1 cellular context compared by ENCODE assay signal in the genomic region with DNA sequence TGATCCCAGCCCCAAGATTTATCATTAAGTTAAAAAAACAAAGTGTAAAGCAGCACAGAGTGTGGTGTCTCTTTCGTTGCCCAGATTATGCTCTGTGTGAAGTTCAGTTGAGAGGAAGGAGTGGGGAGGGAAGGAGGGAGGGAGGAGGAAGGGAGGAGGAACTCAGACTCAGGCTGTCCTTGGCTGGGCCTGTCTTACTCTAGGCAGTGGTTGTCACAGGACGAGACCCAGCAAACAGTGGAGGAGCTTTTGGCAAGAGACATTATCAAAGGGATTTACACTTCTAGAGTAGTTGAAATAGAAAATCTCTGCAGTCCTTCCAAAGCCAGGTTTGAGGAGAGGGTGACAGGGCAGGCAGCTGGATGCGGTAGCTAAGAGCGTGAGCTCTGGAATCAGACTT.
TF ChIP-seq lines count a peak whose summit lies in the region.

No MANE protein-coding gene starts in this region.

TF ChIP-seq in GM23338, 12 proteins besides CTCF, POLR2A, EP300 and RAD21:
- TF ChIP-seq, protein P1, sequence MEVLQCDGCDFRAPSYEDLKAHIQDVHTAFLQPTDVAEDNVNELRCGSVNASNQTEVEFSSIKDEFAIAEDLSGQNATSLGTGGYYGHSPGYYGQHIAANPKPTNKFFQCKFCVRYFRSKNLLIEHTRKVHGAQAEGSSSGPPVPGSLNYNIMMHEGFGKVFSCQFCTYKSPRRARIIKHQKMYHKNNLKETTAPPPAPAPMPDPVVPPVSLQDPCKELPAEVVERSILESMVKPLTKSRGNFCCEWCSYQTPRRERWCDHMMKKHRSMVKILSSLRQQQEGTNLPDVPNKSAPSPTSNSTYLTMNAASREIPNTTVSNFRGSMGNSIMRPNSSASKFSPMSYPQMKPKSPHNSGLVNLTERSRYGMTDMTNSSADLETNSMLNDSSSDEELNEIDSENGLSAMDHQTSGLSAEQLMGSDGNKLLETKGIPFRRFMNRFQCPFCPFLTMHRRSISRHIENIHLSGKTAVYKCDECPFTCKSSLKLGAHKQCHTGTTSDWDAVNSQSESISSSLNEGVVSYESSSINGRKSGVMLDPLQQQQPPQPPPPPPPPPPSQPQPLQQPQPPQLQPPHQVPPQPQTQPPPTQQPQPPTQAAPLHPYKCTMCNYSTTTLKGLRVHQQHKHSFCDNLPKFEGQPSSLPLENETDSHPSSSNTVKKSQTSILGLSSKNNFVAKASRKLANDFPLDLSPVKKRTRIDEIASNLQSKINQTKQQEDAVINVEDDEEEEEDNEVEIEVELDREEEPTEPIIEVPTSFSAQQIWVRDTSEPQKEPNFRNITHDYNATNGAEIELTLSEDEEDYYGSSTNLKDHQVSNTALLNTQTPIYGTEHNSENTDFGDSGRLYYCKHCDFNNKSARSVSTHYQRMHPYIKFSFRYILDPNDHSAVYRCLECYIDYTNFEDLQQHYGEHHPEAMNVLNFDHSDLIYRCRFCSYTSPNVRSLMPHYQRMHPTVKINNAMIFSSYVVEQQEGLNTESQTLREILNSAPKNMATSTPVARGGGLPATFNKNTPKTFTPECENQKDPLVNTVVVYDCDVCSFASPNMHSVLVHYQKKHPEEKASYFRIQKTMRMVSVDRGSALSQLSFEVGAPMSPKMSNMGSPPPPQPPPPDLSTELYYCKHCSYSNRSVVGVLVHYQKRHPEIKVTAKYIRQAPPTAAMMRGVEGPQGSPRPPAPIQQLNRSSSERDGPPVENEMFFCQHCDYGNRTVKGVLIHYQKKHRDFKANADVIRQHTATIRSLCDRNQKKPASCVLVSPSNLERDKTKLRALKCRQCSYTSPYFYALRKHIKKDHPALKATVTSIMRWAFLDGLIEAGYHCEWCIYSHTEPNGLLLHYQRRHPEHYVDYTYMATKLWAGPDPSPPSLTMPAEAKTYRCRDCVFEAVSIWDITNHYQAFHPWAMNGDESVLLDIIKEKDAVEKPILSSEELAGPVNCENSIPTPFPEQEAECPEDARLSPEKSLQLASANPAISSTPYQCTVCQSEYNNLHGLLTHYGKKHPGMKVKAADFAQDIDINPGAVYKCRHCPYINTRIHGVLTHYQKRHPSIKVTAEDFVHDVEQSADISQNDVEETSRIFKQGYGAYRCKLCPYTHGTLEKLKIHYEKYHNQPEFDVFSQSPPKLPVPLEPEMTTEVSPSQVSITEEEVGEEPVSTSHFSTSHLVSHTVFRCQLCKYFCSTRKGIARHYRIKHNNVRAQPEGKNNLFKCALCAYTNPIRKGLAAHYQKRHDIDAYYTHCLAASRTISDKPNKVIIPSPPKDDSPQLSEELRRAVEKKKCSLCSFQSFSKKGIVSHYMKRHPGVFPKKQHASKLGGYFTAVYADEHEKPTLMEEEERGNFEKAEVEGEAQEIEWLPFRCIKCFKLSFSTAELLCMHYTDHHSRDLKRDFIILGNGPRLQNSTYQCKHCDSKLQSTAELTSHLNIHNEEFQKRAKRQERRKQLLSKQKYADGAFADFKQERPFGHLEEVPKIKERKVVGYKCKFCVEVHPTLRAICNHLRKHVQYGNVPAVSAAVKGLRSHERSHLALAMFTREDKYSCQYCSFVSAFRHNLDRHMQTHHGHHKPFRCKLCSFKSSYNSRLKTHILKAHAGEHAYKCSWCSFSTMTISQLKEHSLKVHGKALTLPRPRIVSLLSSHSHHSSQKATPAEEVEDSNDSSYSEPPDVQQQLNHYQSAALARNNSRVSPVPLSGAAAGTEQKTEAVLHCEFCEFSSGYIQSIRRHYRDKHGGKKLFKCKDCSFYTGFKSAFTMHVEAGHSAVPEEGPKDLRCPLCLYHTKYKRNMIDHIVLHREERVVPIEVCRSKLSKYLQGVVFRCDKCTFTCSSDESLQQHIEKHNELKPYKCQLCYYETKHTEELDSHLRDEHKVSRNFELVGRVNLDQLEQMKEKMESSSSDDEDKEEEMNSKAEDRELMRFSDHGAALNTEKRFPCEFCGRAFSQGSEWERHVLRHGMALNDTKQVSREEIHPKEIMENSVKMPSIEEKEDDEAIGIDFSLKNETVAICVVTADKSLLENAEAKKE (CRISPR knock-in tag; IDR thresholded peaks at IDR 0.05): no peak
- no peak for TF ChIP-seq ETS1 (IDR thresholded peaks at IDR 0.05)
- TF ChIP-seq, protein P2, sequence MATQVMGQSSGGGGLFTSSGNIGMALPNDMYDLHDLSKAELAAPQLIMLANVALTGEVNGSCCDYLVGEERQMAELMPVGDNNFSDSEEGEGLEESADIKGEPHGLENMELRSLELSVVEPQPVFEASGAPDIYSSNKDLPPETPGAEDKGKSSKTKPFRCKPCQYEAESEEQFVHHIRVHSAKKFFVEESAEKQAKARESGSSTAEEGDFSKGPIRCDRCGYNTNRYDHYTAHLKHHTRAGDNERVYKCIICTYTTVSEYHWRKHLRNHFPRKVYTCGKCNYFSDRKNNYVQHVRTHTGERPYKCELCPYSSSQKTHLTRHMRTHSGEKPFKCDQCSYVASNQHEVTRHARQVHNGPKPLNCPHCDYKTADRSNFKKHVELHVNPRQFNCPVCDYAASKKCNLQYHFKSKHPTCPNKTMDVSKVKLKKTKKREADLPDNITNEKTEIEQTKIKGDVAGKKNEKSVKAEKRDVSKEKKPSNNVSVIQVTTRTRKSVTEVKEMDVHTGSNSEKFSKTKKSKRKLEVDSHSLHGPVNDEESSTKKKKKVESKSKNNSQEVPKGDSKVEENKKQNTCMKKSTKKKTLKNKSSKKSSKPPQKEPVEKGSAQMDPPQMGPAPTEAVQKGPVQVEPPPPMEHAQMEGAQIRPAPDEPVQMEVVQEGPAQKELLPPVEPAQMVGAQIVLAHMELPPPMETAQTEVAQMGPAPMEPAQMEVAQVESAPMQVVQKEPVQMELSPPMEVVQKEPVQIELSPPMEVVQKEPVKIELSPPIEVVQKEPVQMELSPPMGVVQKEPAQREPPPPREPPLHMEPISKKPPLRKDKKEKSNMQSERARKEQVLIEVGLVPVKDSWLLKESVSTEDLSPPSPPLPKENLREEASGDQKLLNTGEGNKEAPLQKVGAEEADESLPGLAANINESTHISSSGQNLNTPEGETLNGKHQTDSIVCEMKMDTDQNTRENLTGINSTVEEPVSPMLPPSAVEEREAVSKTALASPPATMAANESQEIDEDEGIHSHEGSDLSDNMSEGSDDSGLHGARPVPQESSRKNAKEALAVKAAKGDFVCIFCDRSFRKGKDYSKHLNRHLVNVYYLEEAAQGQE (IDR thresholded peaks at IDR 0.05; ENCODE audit: unreplicated experiment): no peak
- no peak for TF ChIP-seq JUNB (IDR thresholded peaks at IDR 0.05; ENCODE audit: unreplicated experiment)
- no peak for TF ChIP-seq POLR2AphosphoS5 (IDR thresholded peaks at IDR 0.05; ENCODE audit: low read depth)
- TF ChIP-seq NANOG (IDR thresholded peaks at IDR 0.05; ENCODE audit: borderline replicate concordance): no peak
- TF ChIP-seq EZH2phosphoT487 (IDR thresholded peaks at IDR 0.05; ENCODE audit: unreplicated experiment): no peak
- TF ChIP-seq EZH2 (IDR thresholded peaks at IDR 0.05; ENCODE audit: low read depth, unreplicated experiment): no peak
- no peak for TF ChIP-seq ZNF114 (CRISPR knock-in tag; IDR thresholded peaks at IDR 0.05)
- TF ChIP-seq STAT1 (IDR thresholded peaks at IDR 0.05; ENCODE audit: unreplicated experiment): no peak
- TF ChIP-seq ZNF331 (CRISPR knock-in tag; IDR thresholded peaks at IDR 0.05; ENCODE audit: low read depth): no peak
- no peak for TF ChIP-seq CREB1 (CRISPR knock-in tag; IDR thresholded peaks at IDR 0.05; ENCODE audit: low read depth)
